Comparison of ENCODE assay signal across 2 cellular contexts in genomic region chr5:135545115-135545514, GRCh38.
TF ChIP-seq lines count a peak whose summit lies in the region.

No MANE protein-coding gene starts in this region.

TF ChIP-seq in GM23338, 12 proteins besides CTCF, POLR2A, EP300 and RAD21 (continued from another document):
- peak; percentile 57 for TF ChIP-seq EZH2phosphoT487 (IDR thresholded peaks at IDR 0.05; ENCODE audit: unreplicated experiment)
TF ChIP-seq in GM23338: peak in this region for 2.

TF ChIP-seq in neural cell, 6 proteins besides CTCF, POLR2A, EP300 and RAD21:
- TF ChIP-seq REST (IDR thresholded peaks at IDR 0.05; ENCODE audit: borderline replicate concordance) (no peak), EZH2 (IDR thresholded peaks at IDR 0.05; ENCODE audit: borderline replicate concordance, insufficient read depth, low read length, poor library complexity, severe bottlenecking) (peak; percentile 61), SMC3 (conservative IDR thresholded peaks at IDR 0.05; ENCODE audit: poor library complexity) (no peak), MXI1 (conservative IDR thresholded peaks at IDR 0.05; ENCODE audit: poor library complexity, severe bottlenecking) (no peak), POLR2AphosphoS5 (IDR thresholded peaks at IDR 0.05) (no peak)
